ENCODE assay signal across 11 cellular contexts in genomic region chr6:20919677-20920385, GRCh38.
DNase-seq lines count a peak whose midpoint lies in the region; ATAC-seq and TF ChIP-seq lines count a peak whose summit lies in the region.
"Had no signal": no experiment of that assay in that cellular context is flagged by ENCODE, and none has a peak within 500 bp of the region (broad histone marks: within the 10 kb centered on the region; RNA-seq: fewer than 3 reads in every experiment).

No MANE protein-coding gene starts in this region.

- in situ Hi-C loops in IMR-90 (cut with MboI; ENCODE audit: low sequenced_read_pairs) = no loop called here

- intact Hi-C loops in activated naive CD4-positive, alpha-beta T cell treated with anti-CD3 and anti-CD28 coated beads for 36 hours (cut with micrococcal nuclease) = loop anchor here (1.0 to 5.0 kb wide), 6 partner anchors 43 to 518 kb away; no protein-coding TSS in a partner anchor
- intact Hi-C loops in IMR-90 (cut with micrococcal nuclease) = no loop called here
- intact Hi-C loops in CD4-positive, alpha-beta T cell (cut with DNase I, micrococcal nuclease) = no loop called here

- H4K5ac ChIP-seq in IMR-90 (ENCODE audit: low read depth, low read length) = no peak overlapping the region

- peak overlapping the region; percentile 71 for H3K18ac ChIP-seq in IMR-90 (ENCODE audit: low read depth, low read length)

- POLR2A ChIA-PET in IMR-90 (lab: Charles Lee; ENCODE audit: unreplicated experiment) = no interaction called here
- POLR2A ChIA-PET in CD4-positive, alpha-beta T cell (lab: Charles Lee) = no interaction called here

- no peaks in the 10 kb centered on the region for H3K79me1 ChIP-seq in IMR-90 (ENCODE audit: low read depth in 1 of 2, low read length in 2 of 2)

- TF ChIP-seq RAD21 in IMR-90 (IDR thresholded peaks at IDR 0.05; ENCODE audit: low read length) = no peak

- H3K27ac Mint-ChIP-seq in activated naive CD4-positive, alpha-beta T cell treated with anti-CD3 and anti-CD28 coated beads for 36 hours = peak overlapping the region; percentile 3
- no peak overlapping the region for H3K27ac Mint-ChIP-seq in activated naive CD4-positive, alpha-beta T cell treated with anti-CD3 and anti-CD28 coated beads, Interleukin-2, amount 10 ng/mL, durations not matched to agents 7 days and 5 days
- H3K27ac Mint-ChIP-seq in stimulated activated effector memory CD8-positive, alpha-beta T cell treated with anti-CD3 and anti-CD28 coated beads, Interleukin-12 subunit alpha, Interleukin-12 subunit beta, amount 100 ng/mL, for 72 hours = peak overlapping the region; percentile 59
- no peak overlapping the region for H3K27ac Mint-ChIP-seq in CD4-positive, alpha-beta T cell
- H3K27ac Mint-ChIP-seq: B cell had no signal

- H3K9ac ChIP-seq in IMR-90 (ENCODE audit: low read depth, low read length) = no peak overlapping the region

- no peaks in the 10 kb centered on the region for H4K20me1 ChIP-seq in IMR-90 (ENCODE audit: insufficient read depth, low read length)

- peaks cover 28% of the 10 kb centered on the region for H3K36me3 Mint-ChIP-seq in activated naive CD4-positive, alpha-beta T cell treated with anti-CD3 and anti-CD28 coated beads for 36 hours (ENCODE audit: low read depth)
- peaks cover 1% of the 10 kb centered on the region for H3K36me3 Mint-ChIP-seq in activated naive CD4-positive, alpha-beta T cell treated with anti-CD3 and anti-CD28 coated beads, Interleukin-2, amount 10 ng/mL, durations not matched to agents 7 days and 5 days
- H3K36me3 Mint-ChIP-seq in stimulated activated effector memory CD8-positive, alpha-beta T cell treated with anti-CD3 and anti-CD28 coated beads, Interleukin-12 subunit alpha, Interleukin-12 subunit beta, amount 100 ng/mL, for 72 hours = peaks cover 5% of the 10 kb centered on the region
- H3K36me3 Mint-ChIP-seq in CD4-positive, alpha-beta T cell (ENCODE audit: low read depth) = peaks cover 32% of the 10 kb centered on the region

- H3K36me3 ChIP-seq in IMR-90 (ENCODE audit: control insufficient read depth, insufficient read depth, low read length) = no peaks in the 10 kb centered on the region
- H3K36me3 ChIP-seq in H7 (replicated peaks; ENCODE audit: control insufficient read depth, insufficient read depth, low read length) = no peaks in the 10 kb centered on the region

- no peak overlapping the region for H3K4me3 ChIP-seq in IMR-90 (ENCODE audit: insufficient read depth, low read depth, low read length)
- no peak overlapping the region for H3K4me3 ChIP-seq in H7 (ENCODE audit: insufficient read depth, low read depth, low read length)

- no peak overlapping the region for H2AK9ac ChIP-seq in IMR-90 (replicated peaks; ENCODE audit: low read depth, low read length, poor library complexity)

- no TSS peak for BruUV-seq in IMR-90 (replicated peaks; lab: Mats Ljungman, UMichigan)

- no peak overlapping the region for H2BK120ac ChIP-seq in IMR-90 (ENCODE audit: low read depth, low read length)

- H3K27ac ChIP-seq in IMR-90 (ENCODE audit: insufficient read depth, low read length) = no peak overlapping the region
- H3K27ac ChIP-seq in CD4-positive, alpha-beta T cell (ENCODE audit: low read depth, low read length) = no peak overlapping the region

- peaks cover 5% of the 10 kb centered on the region for H3K4me1 ChIP-seq in IMR-90 (ENCODE audit: control insufficient read depth, insufficient read depth, low read length)

- 50% methylated on average over 1 of the region's 4 CpGs; no CpG with 5 or more reads in 1 of the 2 experiments for WGBS in IMR-90 (ENCODE audit: extremely low coverage in 2 of 2, insufficient read length in 1 of 2), 2 experiments

- no peak overlapping the region for H2BK5ac ChIP-seq in IMR-90 (ENCODE audit: low read depth, low read length, poor library complexity, severe bottlenecking)

- no peaks in the 10 kb centered on the region for H3K27me3 ChIP-seq in IMR-90 (ENCODE audit: control insufficient read depth, insufficient read depth, low read length)
- no peaks in the 10 kb centered on the region for H3K27me3 ChIP-seq in CD4-positive, alpha-beta T cell (ENCODE audit: control insufficient read depth, insufficient read depth, low read length)
- H3K27me3 ChIP-seq in H7 (ENCODE audit: control insufficient read depth, insufficient read depth, low read length) = no peaks in the 10 kb centered on the region

- H3K9me3 Mint-ChIP-seq in activated naive CD4-positive, alpha-beta T cell treated with anti-CD3 and anti-CD28 coated beads for 36 hours = peaks cover 13% of the 10 kb centered on the region
- H3K9me3 Mint-ChIP-seq in activated naive CD4-positive, alpha-beta T cell treated with anti-CD3 and anti-CD28 coated beads, Interleukin-2, amount 10 ng/mL, durations not matched to agents 7 days and 5 days = peaks cover 4% of the 10 kb centered on the region
- H3K9me3 Mint-ChIP-seq in stimulated activated effector memory CD8-positive, alpha-beta T cell treated with anti-CD3 and anti-CD28 coated beads, Interleukin-12 subunit alpha, Interleukin-12 subunit beta, amount 100 ng/mL, for 72 hours = peaks cover 4% of the 10 kb centered on the region
- H3K9me3 Mint-ChIP-seq in CD4-positive, alpha-beta T cell = no peaks in the 10 kb centered on the region

- H2AK5ac ChIP-seq in IMR-90 (ENCODE audit: low read depth, low read length) = no peak overlapping the region

- no peak overlapping the region for H3K4me2 ChIP-seq in IMR-90 (ENCODE audit: low read depth, low read length)

- no peak overlapping the region for H2BK20ac ChIP-seq in IMR-90 (ENCODE audit: low read depth, low read length)

- H3K4me1 Mint-ChIP-seq in activated naive CD4-positive, alpha-beta T cell treated with anti-CD3 and anti-CD28 coated beads for 36 hours (ENCODE audit: low read depth) = peaks cover 25% of the 10 kb centered on the region
- no peaks in the 10 kb centered on the region for H3K4me1 Mint-ChIP-seq in activated naive CD4-positive, alpha-beta T cell treated with anti-CD3 and anti-CD28 coated beads, Interleukin-2, amount 10 ng/mL, durations not matched to agents 7 days and 5 days
- peaks cover 33% of the 10 kb centered on the region for H3K4me1 Mint-ChIP-seq in stimulated activated effector memory CD8-positive, alpha-beta T cell treated with anti-CD3 and anti-CD28 coated beads, Interleukin-12 subunit alpha, Interleukin-12 subunit beta, amount 100 ng/mL, for 72 hours
- H3K4me1 Mint-ChIP-seq in CD4-positive, alpha-beta T cell (ENCODE audit: low read depth) = no peaks in the 10 kb centered on the region

- dilution Hi-C loops in IMR-90 (cut with HindIII; ENCODE audit: low sequenced_read_pairs, unreplicated experiment) = no loop called here

- H3K9me3 ChIP-seq in IMR-90 (ENCODE audit: control insufficient read depth, insufficient read depth, low read length) = no peaks in the 10 kb centered on the region
- peaks cover 9% of the 10 kb centered on the region for H3K9me3 ChIP-seq in CD4-positive, alpha-beta T cell (ENCODE audit: control insufficient read depth, low read length)

- no peak overlapping the region for H2AFZ ChIP-seq in IMR-90 (replicated peaks; ENCODE audit: low read length, poor library complexity)

- H3K23ac ChIP-seq in IMR-90 (ENCODE audit: low read depth, low read length) = no peak overlapping the region

- no peaks in the 10 kb centered on the region for H3K27me3 Mint-ChIP-seq in activated naive CD4-positive, alpha-beta T cell treated with anti-CD3 and anti-CD28 coated beads for 36 hours (ENCODE audit: low read depth)
- no peaks in the 10 kb centered on the region for H3K27me3 Mint-ChIP-seq in activated naive CD4-positive, alpha-beta T cell treated with anti-CD3 and anti-CD28 coated beads, Interleukin-2, amount 10 ng/mL, durations not matched to agents 7 days and 5 days
- H3K27me3 Mint-ChIP-seq in CD4-positive, alpha-beta T cell = no peaks in the 10 kb centered on the region
- H3K27me3 Mint-ChIP-seq: B cell had no signal

- H4K91ac ChIP-seq in IMR-90 (ENCODE audit: insufficient read depth, low read depth, low read length) = no peak overlapping the region

- no peak overlapping the region for H2BK15ac ChIP-seq in IMR-90 (ENCODE audit: low read depth, low read length)

- H4K8ac ChIP-seq in IMR-90 (ENCODE audit: low read depth in 2 of 2, low read length in 2 of 2) = no peak overlapping the region

- no peaks in the 10 kb centered on the region for H3K9me1 ChIP-seq in IMR-90 (ENCODE audit: insufficient read depth, low read length)

- no peak overlapping the region for H3K4ac ChIP-seq in IMR-90 (ENCODE audit: low read depth, low read length)

- DNase-seq in activated naive CD4-positive, alpha-beta T cell treated with anti-CD3 and anti-CD28 coated beads for 36 hours = peak; percentile 33
- DNase-seq in activated naive CD4-positive, alpha-beta T cell treated with anti-CD3 and anti-CD28 coated beads, Interleukin-2, amount 10 ng/mL, durations not matched to agents 7 days and 5 days = no peak
- DNase-seq in IMR-90 (peak; percentile 67), NCI-H345 treated with DMSO at 0.1 percent for 48 hours (lab: John Stamatoyannopoulos, UW; ENCODE audit: unreplicated experiment) (no peak), H7 (no peak)
- DNase-seq in stimulated activated effector memory CD8-positive, alpha-beta T cell treated with anti-CD3 and anti-CD28 coated beads, Interleukin-12 subunit alpha, Interleukin-12 subunit beta, amount 100 ng/mL, for 72 hours (ENCODE audit: low spot score in 2 of 2) = peak; percentile 5 to 72
- DNase-seq in CD4-positive, alpha-beta T cell = no peak
- DNase-seq: NCI-H2227 treated with DMSO at 0.1 percent for 48 hours had no signal

- no peak overlapping the region for H3K4me3 Mint-ChIP-seq in activated naive CD4-positive, alpha-beta T cell treated with anti-CD3 and anti-CD28 coated beads for 36 hours
- H3K4me3 Mint-ChIP-seq in activated naive CD4-positive, alpha-beta T cell treated with anti-CD3 and anti-CD28 coated beads, Interleukin-2, amount 10 ng/mL, durations not matched to agents 7 days and 5 days = no peak overlapping the region
- H3K4me3 Mint-ChIP-seq in stimulated activated effector memory CD8-positive, alpha-beta T cell treated with anti-CD3 and anti-CD28 coated beads, Interleukin-12 subunit alpha, Interleukin-12 subunit beta, amount 100 ng/mL, for 72 hours = peak overlapping the region; percentile 7
- H3K4me3 Mint-ChIP-seq in CD4-positive, alpha-beta T cell = no peak overlapping the region
- H3K4me3 Mint-ChIP-seq: B cell had no signal

- CTCF ChIA-PET in activated naive CD4-positive, alpha-beta T cell treated with anti-CD3 and anti-CD28 coated beads for 36 hours (lab: Charles Lee) = no interaction called here
- CTCF ChIA-PET in activated naive CD4-positive, alpha-beta T cell treated with anti-CD3 and anti-CD28 coated beads, Interleukin-2, amount 10 ng/mL, durations not matched to agents 7 days and 5 days (lab: Charles Lee) = no interaction called here
- CTCF ChIA-PET in IMR-90 (lab: Yijun Ruan, JAX) = no interaction called here
- CTCF ChIA-PET in CD4-positive, alpha-beta T cell (lab: Charles Lee) = no interaction called here

- H3K56ac ChIP-seq in IMR-90 (ENCODE audit: extremely low read depth, insufficient read depth, low read length) = no peak overlapping the region

- H3K14ac ChIP-seq in IMR-90 (replicated peaks; ENCODE audit: low read depth, low read length) = no peak overlapping the region

- TF ChIP-seq POLR2A in IMR-90 (IDR thresholded peaks at IDR 0.05; ENCODE audit: low read depth, low read length) = no peak

- TF ChIP-seq CTCF in IMR-90 (conservative IDR thresholded peaks at IDR 0.05; ENCODE audit: low read depth, low read length) = no peak
- no peak for TF ChIP-seq CTCF in CD4-positive, alpha-beta T cell (IDR thresholded peaks at IDR 0.05)

- peak; percentile 83 for ATAC-seq in HG02571 (IDR thresholded peaks at IDR 0.05; ENCODE audit: unreplicated experiment)
- ATAC-seq in IMR-90 (ENCODE audit: low read depth) = peak; percentile 65
- ATAC-seq in stimulated activated effector memory CD8-positive, alpha-beta T cell treated with anti-CD3 and anti-CD28 coated beads, Interleukin-12 subunit alpha, Interleukin-12 subunit beta, amount 100 ng/mL, for 72 hours = peak; percentile 99
- no peak for ATAC-seq in CD4-positive, alpha-beta T cell (ENCODE audit: poor library complexity)
- ATAC-seq: HCT116 had no signal

Comparison
In these comparisons a context has a peak if more than half of its experiments do, and no peak if none do; other contexts are left out.
1. DNase-seq: peak in activated naive CD4-positive, alpha-beta T cell treated with anti-CD3 and anti-CD28 coated beads for 36 hours (single experiment), IMR-90 (single experiment) and stimulated activated effector memory CD8-positive, alpha-beta T cell treated with anti-CD3 and anti-CD28 coated beads, Interleukin-12 subunit alpha, Interleukin-12 subunit beta, amount 100 ng/mL, for 72 hours (2 of 2); none in activated naive CD4-positive, alpha-beta T cell treated with anti-CD3 and anti-CD28 coated beads, Interleukin-2, amount 10 ng/mL, durations not matched to agents 7 days and 5 days (single experiment), CD4-positive, alpha-beta T cell (0 of 10), NCI-H345 treated with DMSO at 0.1 percent for 48 hours (single experiment) and H7 (single experiment).
2. H3K27ac Mint-ChIP-seq: peak in activated naive CD4-positive, alpha-beta T cell treated with anti-CD3 and anti-CD28 coated beads for 36 hours (single experiment) and stimulated activated effector memory CD8-positive, alpha-beta T cell treated with anti-CD3 and anti-CD28 coated beads, Interleukin-12 subunit alpha, Interleukin-12 subunit beta, amount 100 ng/mL, for 72 hours (single experiment); none in activated naive CD4-positive, alpha-beta T cell treated with anti-CD3 and anti-CD28 coated beads, Interleukin-2, amount 10 ng/mL, durations not matched to agents 7 days and 5 days (single experiment) and CD4-positive, alpha-beta T cell (single experiment).